In genomic region chr7:136000288-136000913, GRCh38 we compare ENCODE assay signal across 22 cellular contexts. TPM values are rescaled to one million over a fixed set of nuclear protein-coding genes. Genes with fewer than 3 reads are reported as not detected.
DNase-seq lines count a peak whose midpoint lies in the region; ATAC-seq and TF ChIP-seq lines count a peak whose summit lies in the region.
"Had no signal": no experiment of that assay in that cellular context is flagged by ENCODE, and none has a peak within 500 bp of the region (broad histone marks: within the 10 kb centered on the region; RNA-seq: fewer than 3 reads in every experiment).

No MANE protein-coding gene starts in this region.

- H3K27ac ChIP-seq in RWPE1: no peak overlapping the region
- H3K27ac ChIP-seq in effector memory CD4-positive, alpha-beta T cell (ENCODE audit: insufficient read depth, low read length, poor library complexity, severe bottlenecking): no peak overlapping the region
- H3K27ac ChIP-seq: C4-2B, Peyer's patch had no signal

- peaks cover 8% of the 10 kb centered on the region for H3K9me3 Mint-ChIP-seq in WTC11
- H3K9me3 Mint-ChIP-seq: CD8-positive, alpha-beta memory T cell had no signal

- CTCF ChIA-PET in WTC11 (lab: Charles Lee) (interaction anchor here (1.0 kb wide), 1 partner anchor 9 kb away, joined by 3 read pairs; no protein-coding TSS in a partner anchor), RWPE1 (lab: Yijun Ruan, JAX) (no interaction called here)

- POLR2A ChIA-PET in WTC11 (lab: Charles Lee) (interaction anchor here (0.6 kb wide), 1 partner anchor 379 kb away, joined by 3 read pairs; no protein-coding TSS in a partner anchor), RWPE1 (lab: Yijun Ruan, JAX; ENCODE audit: low non-redundant PET) (no interaction called here)

- H3K27me3 Mint-ChIP-seq in WTC11 (ENCODE audit: low read depth): no peaks in the 10 kb centered on the region
- H3K27me3 Mint-ChIP-seq: CD8-positive, alpha-beta memory T cell had no signal

- H3K4me3 Mint-ChIP-seq in WTC11: no peak overlapping the region
- H3K4me3 Mint-ChIP-seq: CD8-positive, alpha-beta memory T cell had no signal

- H3K36me3 ChIP-seq in effector memory CD4-positive, alpha-beta T cell (ENCODE audit: control insufficient read depth, insufficient read depth, low read length): no peaks in the 10 kb centered on the region
- H3K36me3 ChIP-seq: Peyer's patch had no signal

- peak; percentile 17 for DNase-seq in AG10803 (ENCODE audit: low read depth)
- peak; percentile 53 for DNase-seq in DMS53 (lab: John Stamatoyannopoulos, UW)
- no peak for DNase-seq in WTC11 (ENCODE audit: low spot score)
- DNase-seq in epithelial cell of esophagus (ENCODE audit: low read depth): peak; percentile 54
- no peak for DNase-seq in RWPE1 (ENCODE audit: low spot score)
- no peak for DNase-seq in effector memory CD4-positive, alpha-beta T cell
- no peak for DNase-seq in dedifferentiated amniotic fluid mesenchymal stem cell (ENCODE audit: extremely low spot score)
- DNase-seq: ACHN; AML-193; CD8-positive, alpha-beta memory T cell; EL; GF-D8; KBM-7; MM.1S; NCI-H1048; NCI-H1417 treated with DMSO at 0.1 percent for 48 hours; NCI-H187; NCI-H345; NCI-H524; NCI-H82; Peyer's patch had no signal

- H3K27ac Mint-ChIP-seq in WTC11: no peak overlapping the region
- H3K27ac Mint-ChIP-seq: CD8-positive, alpha-beta memory T cell had no signal

- H3K9me3 ChIP-seq in effector memory CD4-positive, alpha-beta T cell (ENCODE audit: control insufficient read depth, low read length): no peaks in the 10 kb centered on the region
- H3K9me3 ChIP-seq: Peyer's patch had no signal

- no peak for ATAC-seq in WTC11

- H3K4me3 ChIP-seq in AG10803 (ENCODE audit: low read length): no peak overlapping the region
- no peak overlapping the region for H3K4me3 ChIP-seq in epithelial cell of esophagus (ENCODE audit: low read length)
- H3K4me3 ChIP-seq in effector memory CD4-positive, alpha-beta T cell (ENCODE audit: insufficient read depth, low read depth, low read length, poor library complexity, severe bottlenecking): no peak overlapping the region
- H3K4me3 ChIP-seq: Peyer's patch had no signal

- no peaks in the 10 kb centered on the region for H3K4me1 ChIP-seq in effector memory CD4-positive, alpha-beta T cell (ENCODE audit: control insufficient read depth, insufficient read depth, low read length, poor library complexity, severe bottlenecking)
- H3K4me1 ChIP-seq: Peyer's patch had no signal

- TF ChIP-seq CTCF in AG10803 (conservative IDR thresholded peaks at IDR 0.05; ENCODE audit: low read length) (no peak), WTC11 (IDR thresholded peaks at IDR 0.05) (no peak), epithelial cell of esophagus (IDR thresholded peaks at IDR 0.05; ENCODE audit: insufficient read depth, low read depth, low read length, missing control alignments) (no peak), RWPE1 (conservative IDR thresholded peaks at IDR 0.05; ENCODE audit: low read depth) (no peak)

- H3K27me3 ChIP-seq in effector memory CD4-positive, alpha-beta T cell (replicated peaks; ENCODE audit: control insufficient read depth, insufficient read depth, low read length, poor library complexity, severe bottlenecking): no peaks in the 10 kb centered on the region
- H3K27me3 ChIP-seq: Peyer's patch had no signal

- no peaks in the 10 kb centered on the region for H3K36me3 Mint-ChIP-seq in WTC11

- no peaks in the 10 kb centered on the region for H3K4me1 Mint-ChIP-seq in WTC11
- H3K4me1 Mint-ChIP-seq: CD8-positive, alpha-beta memory T cell had no signal

TF ChIP-seq in WTC11, 78 proteins besides CTCF, POLR2A, EP300 and RAD21:
- TF ChIP-seq E2F5 (CRISPR knock-in tag; IDR thresholded peaks at IDR 0.05) (no peak), FOXJ3 (CRISPR knock-in tag; IDR thresholded peaks at IDR 0.05; ENCODE audit: borderline replicate concordance) (no peak), CDX4 (CRISPR knock-in tag; IDR thresholded peaks at IDR 0.05; ENCODE audit: borderline replicate concordance) (no peak), ZSCAN18 (CRISPR knock-in tag; IDR thresholded peaks at IDR 0.05) (no peak), USF1 (CRISPR knock-in tag; IDR thresholded peaks at IDR 0.05) (no peak), GABPB1 (CRISPR knock-in tag; IDR thresholded peaks at IDR 0.05) (peak; percentile 90)

RNA-seq across cellular contexts. Expression of gene MTPN, which starts 23.2 kb away (rescaled TPM):
- total RNA-seq in WTC11 (2021): 91.1 to 92.8 TPM (median 92.5 TPM) in 3 replicates

Comparison
In these comparisons a context has a peak if more than half of its experiments do, and no peak if none do; other contexts are left out.
1. DNase-seq: peak in AG10803 (single experiment), DMS53 (single experiment) and epithelial cell of esophagus (single experiment); none in WTC11 (single experiment), RWPE1 (single experiment), effector memory CD4-positive, alpha-beta T cell (0 of 3) and dedifferentiated amniotic fluid mesenchymal stem cell (single experiment).